15 cellular contexts compared by ENCODE assay signal in genomic region chr7:77540402-77540822, GRCh38. TPM values are rescaled to one million over a fixed set of nuclear protein-coding genes. Genes with fewer than 3 reads are reported as not detected.
DNase-seq lines count a peak whose midpoint lies in the region; ATAC-seq and TF ChIP-seq lines count a peak whose summit lies in the region.
"Had no signal": no experiment of that assay in that cellular context is flagged by ENCODE, and none has a peak within 500 bp of the region (broad histone marks: within the 10 kb centered on the region; RNA-seq: fewer than 3 reads in every experiment).

No MANE protein-coding gene starts in this region.

- H3K9me3 Mint-ChIP-seq in central memory CD8-positive, alpha-beta T cell = no peaks in the 10 kb centered on the region
- H3K9me3 Mint-ChIP-seq: activated CD8-positive, alpha-beta T cell treated with anti-CD3 and anti-CD28 coated beads for 36 hours; activated T-helper 2 cell treated with anti-CD3 and anti-CD28 coated beads, Interferon-gamma antibody, Interleukin-2, Interleukin-4, amounts not matched to agents 10 μg/mL and 5 μg/mL and 100 μg/mL, durations not matched to agents 14 hours and 24 hours and 36 hours had no signal

- H3K27me3 ChIP-seq in heart left ventricle (no peaks in the 10 kb centered on the region), lower lobe of right lung (ENCODE audit: low read depth) (no peaks in the 10 kb centered on the region), subcutaneous abdominal adipose tissue (ENCODE audit: control insufficient read depth in 5 of 5, insufficient read depth in 4 of 5, low read length in 5 of 5) (no peaks in the 10 kb centered on the region)

- no peak for TF ChIP-seq POLR2A in heart left ventricle (IDR thresholded peaks at IDR 0.05)

- peaks cover 36% of the 10 kb centered on the region for H3K4me1 Mint-ChIP-seq in central memory CD8-positive, alpha-beta T cell

- no peaks in the 10 kb centered on the region for H3K9me3 ChIP-seq in heart left ventricle
- no peaks in the 10 kb centered on the region for H3K9me3 ChIP-seq in lower lobe of right lung
- H3K9me3 ChIP-seq in subcutaneous abdominal adipose tissue (ENCODE audit: control insufficient read depth in 5 of 5, low read length in 5 of 5) = no peaks in the 10 kb centered on the region

- intact Hi-C loops in heart left ventricle (cut with DNase I) = loop anchor here in 3 of 10 donors (5.0 to 10.0 kb wide), 2 partner anchors 37 to 64 kb away; no protein-coding TSS in a partner anchor
- intact Hi-C loops in left ventricle myocardium superior (cut with micrococcal nuclease) = no loop called here
- intact Hi-C loops in lower lobe of right lung (cut with DNase I) = no loop called here

- H3K9ac ChIP-seq in subcutaneous abdominal adipose tissue (ENCODE audit: low read length in 5 of 5) = no peak overlapping the region

- H3K27me3 Mint-ChIP-seq in central memory CD8-positive, alpha-beta T cell = no peaks in the 10 kb centered on the region
- H3K27me3 Mint-ChIP-seq: activated CD8-positive, alpha-beta T cell treated with anti-CD3 and anti-CD28 coated beads for 36 hours had no signal

- peaks cover 8% of the 10 kb centered on the region for H3K36me3 Mint-ChIP-seq in central memory CD8-positive, alpha-beta T cell (ENCODE audit: insufficient read depth)

- H3K4me3 ChIP-seq in heart left ventricle (peak overlapping the region in 9 of 12 donors; percentile 75 to 100 (median 98)), lower lobe of right lung (peak overlapping the region; percentile 97), subcutaneous abdominal adipose tissue (ENCODE audit: low read depth in 1 of 5, low read length in 5 of 5) (no peak overlapping the region)

- TF ChIP-seq CTCF in heart left ventricle (IDR thresholded peaks at IDR 0.05) (no peak), lower lobe of right lung (IDR thresholded peaks at IDR 0.05) (no peak)

- DNase-seq in heart left ventricle (no peak), left ventricle myocardium superior (no peak), lower lobe of right lung (no peak), NCI-H1048 (lab: John Stamatoyannopoulos, UW) (no peak)
- no peak for DNase-seq in central memory CD8-positive, alpha-beta T cell (ENCODE audit: low spot score in 2 of 2)
- DNase-seq: activated CD8-positive, alpha-beta T cell treated with anti-CD3 and anti-CD28 coated beads for 36 hours; GDM1; Kasumi-1; NCI-H187 treated with DMSO at 0.1 percent for 48 hours; NCI-H748 treated with DMSO at 0.1 percent for 48 hours; substantia nigra had no signal

- H3K27ac Mint-ChIP-seq in central memory CD8-positive, alpha-beta T cell (ENCODE audit: low read depth) = peak overlapping the region; percentile 26
- H3K27ac Mint-ChIP-seq: activated CD8-positive, alpha-beta T cell treated with anti-CD3 and anti-CD28 coated beads for 36 hours; activated T-helper 2 cell treated with anti-CD3 and anti-CD28 coated beads, Interferon-gamma antibody, Interleukin-2, Interleukin-4, amounts not matched to agents 10 μg/mL and 5 μg/mL and 100 μg/mL, durations not matched to agents 14 hours and 24 hours and 36 hours had no signal

- H3K4me3 Mint-ChIP-seq in central memory CD8-positive, alpha-beta T cell = no peak overlapping the region
- H3K4me3 Mint-ChIP-seq: activated CD8-positive, alpha-beta T cell treated with anti-CD3 and anti-CD28 coated beads for 36 hours had no signal

- H3K27ac ChIP-seq in heart left ventricle (peak overlapping the region in 6 of 12 donors; percentile 3 to 100 (median 98)), lower lobe of right lung (peak overlapping the region; percentile 28), subcutaneous abdominal adipose tissue (ENCODE audit: low read depth, low read length) (peak overlapping the region; percentile 100)

- 63 to 72% (median 65%) methylated on average over 4 of the region's 4 CpGs for WGBS in heart left ventricle, 4 donors

- ATAC-seq in heart left ventricle = no peak
- no peak for ATAC-seq in left ventricle myocardium superior
- no peak for ATAC-seq in central memory CD8-positive, alpha-beta T cell (replicated peaks; ENCODE audit: extremely low read depth, poor library complexity, severe bottlenecking)
- no peak for ATAC-seq in lower lobe of right lung
- no peak for ATAC-seq in GM19328 (IDR thresholded peaks at IDR 0.05; ENCODE audit: unreplicated experiment)
- ATAC-seq in activated CD4-positive, CD25-positive, alpha-beta regulatory T cell treated with anti-CD3 and anti-CD28 coated beads, Interleukin-2, amount 50 U/mL, for 24 hours = no peak
- ATAC-seq: activated CD8-positive, alpha-beta T cell treated with anti-CD3 and anti-CD28 coated beads for 36 hours had no signal

- H3K4me1 ChIP-seq in heart left ventricle (peaks cover 12 to 71% (median 48%) of the 10 kb centered on the region in 12 donors), lower lobe of right lung (peaks cover 67% of the 10 kb centered on the region), subcutaneous abdominal adipose tissue (ENCODE audit: control insufficient read depth in 5 of 5, insufficient read depth in 5 of 5, low read length in 5 of 5) (peaks cover 2 to 48% (median 40%) of the 10 kb centered on the region in 5 donors)

- H3K36me3 ChIP-seq in heart left ventricle (no peaks in the 10 kb centered on the region), lower lobe of right lung (no peaks in the 10 kb centered on the region), subcutaneous abdominal adipose tissue (ENCODE audit: control insufficient read depth in 5 of 5, insufficient read depth in 5 of 5, low read length in 5 of 5) (peaks cover 0 to 2% (median 0%) of the 10 kb centered on the region in 5 donors)

RNA-seq across cellular contexts. Expression of gene PTPN12, which starts 3.3 kb away (rescaled TPM):
- total RNA-seq in heart left ventricle (10 to 100 TPM; 36.5 to 83.9 (median 42.0) TPM), left ventricle myocardium superior (44.8 TPM), lower lobe of right lung (164 TPM)
- polyA plus RNA-seq in heart left ventricle = 10 to 100 TPM; 33.9 to 35.1 TPM

Comparison
In these comparisons a context has a peak if more than half of its experiments do, and no peak if none do; other contexts are left out.
1. H3K4me3 ChIP-seq: peak in heart left ventricle (9 of 12) and lower lobe of right lung (single experiment); none in subcutaneous abdominal adipose tissue (0 of 5).